In genomic region chr6:31665501-31666336, GRCh38 we compare ENCODE assay signal across 1 cellular context.
TF ChIP-seq lines count a peak whose summit lies in the region.

Gene CSNK2B, plus strand, starts transcription at chr6:31666080. Its CDS starts 752 bp downstream, at chr6:31666832.

TF ChIP-seq in GM12878, 131 proteins besides CTCF, POLR2A, EP300 and RAD21 (continued from another document and continues in another):
- TF ChIP-seq, protein P1, sequence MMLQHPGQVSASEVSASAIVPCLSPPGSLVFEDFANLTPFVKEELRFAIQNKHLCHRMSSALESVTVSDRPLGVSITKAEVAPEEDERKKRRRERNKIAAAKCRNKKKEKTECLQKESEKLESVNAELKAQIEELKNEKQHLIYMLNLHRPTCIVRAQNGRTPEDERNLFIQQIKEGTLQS (IDR thresholded peaks at IDR 0.05; ENCODE audit: borderline replicate concordance, extremely low read depth, low read depth, low read length) = peak; percentile 54; the same call in 1 of the 2 replicates
- TF ChIP-seq STAT3 (IDR thresholded peaks at IDR 0.05; ENCODE audit: low read depth, low read length) = no peak
- TF ChIP-seq ASH2L (IDR thresholded peaks at IDR 0.05; ENCODE audit: borderline replicate concordance, low read depth) = no peak
- TF ChIP-seq, protein P2, sequence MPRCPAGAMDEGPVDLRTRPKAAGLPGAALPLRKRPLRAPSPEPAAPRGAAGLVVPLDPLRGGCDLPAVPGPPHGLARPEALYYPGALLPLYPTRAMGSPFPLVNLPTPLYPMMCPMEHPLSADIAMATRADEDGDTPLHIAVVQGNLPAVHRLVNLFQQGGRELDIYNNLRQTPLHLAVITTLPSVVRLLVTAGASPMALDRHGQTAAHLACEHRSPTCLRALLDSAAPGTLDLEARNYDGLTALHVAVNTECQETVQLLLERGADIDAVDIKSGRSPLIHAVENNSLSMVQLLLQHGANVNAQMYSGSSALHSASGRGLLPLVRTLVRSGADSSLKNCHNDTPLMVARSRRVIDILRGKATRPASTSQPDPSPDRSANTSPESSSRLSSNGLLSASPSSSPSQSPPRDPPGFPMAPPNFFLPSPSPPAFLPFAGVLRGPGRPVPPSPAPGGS (IDR thresholded peaks at IDR 0.05; ENCODE audit: borderline replicate concordance, insufficient read depth, low read depth, low read length, poor library complexity, severe bottlenecking) = no peak
- peak; percentile 91 for TF ChIP-seq GABPA (IDR thresholded peaks at IDR 0.05; ENCODE audit: low read depth)
- TF ChIP-seq, protein P3, sequence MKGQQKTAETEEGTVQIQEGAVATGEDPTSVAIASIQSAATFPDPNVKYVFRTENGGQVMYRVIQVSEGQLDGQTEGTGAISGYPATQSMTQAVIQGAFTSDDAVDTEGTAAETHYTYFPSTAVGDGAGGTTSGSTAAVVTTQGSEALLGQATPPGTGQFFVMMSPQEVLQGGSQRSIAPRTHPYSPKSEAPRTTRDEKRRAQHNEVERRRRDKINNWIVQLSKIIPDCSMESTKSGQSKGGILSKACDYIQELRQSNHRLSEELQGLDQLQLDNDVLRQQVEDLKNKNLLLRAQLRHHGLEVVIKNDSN (IDR thresholded peaks at IDR 0.05; ENCODE audit: borderline replicate concordance, extremely low read length, insufficient read depth, low read depth, low read length) = peak; percentile 38
- no peak for TF ChIP-seq PAX5 (IDR thresholded peaks at IDR 0.05; ENCODE audit: borderline replicate concordance, low read depth, low read length)
- TF ChIP-seq NFYA (IDR thresholded peaks at IDR 0.05; ENCODE audit: borderline replicate concordance, low read depth, low read length) = no peak
- TF ChIP-seq EED (IDR thresholded peaks at IDR 0.05; ENCODE audit: low read depth) = no peak
- TF ChIP-seq BRCA1 (IDR thresholded peaks at IDR 0.05; ENCODE audit: low read depth, low read length) = no peak
- TF ChIP-seq ZSCAN29 (IDR thresholded peaks at IDR 0.05) = 0 out of 2 replicates have a peak, but pooled peaks have one; percentile 8
- TF ChIP-seq ZNF274 (IDR thresholded peaks at IDR 0.05; ENCODE audit: insufficient read depth, insufficient read length) = no peak
- peak; percentile 14; the same call in 1 of the 2 replicates for TF ChIP-seq MAX (IDR thresholded peaks at IDR 0.05; ENCODE audit: low read depth, low read length)
- no peak; the same call in 1 of the 2 replicates for TF ChIP-seq HDGF (IDR thresholded peaks at IDR 0.05)
- TF ChIP-seq CBX3 (IDR thresholded peaks at IDR 0.05; ENCODE audit: borderline replicate concordance, low read depth) = no peak
- TF ChIP-seq IKZF1 (conservative IDR thresholded peaks at IDR 0.05) = peak; percentile 97
- TF ChIP-seq TCF12 (IDR thresholded peaks at IDR 0.05; ENCODE audit: low read depth, low read length) = peak; percentile 19; the same call in 1 of the 2 replicates
- no peak for TF ChIP-seq BCL11A (IDR thresholded peaks at IDR 0.05; ENCODE audit: low read depth, low read length)
- TF ChIP-seq EGR1 (IDR thresholded peaks at IDR 0.05; ENCODE audit: borderline replicate concordance in 1 of 2, low read depth in 2 of 2, low read length in 2 of 2) = peak in 1 of 2 experiments; percentile 75; a peak in 1 of 3 replicates
- TF ChIP-seq ZNF622 (IDR thresholded peaks at IDR 0.05) = no peak
- TF ChIP-seq PBX3 (IDR thresholded peaks at IDR 0.05; ENCODE audit: insufficient replicate concordance, low read depth, low read length) = no peak
- TF ChIP-seq RCOR1 (conservative IDR thresholded peaks at IDR 0.05; ENCODE audit: low read depth, low read length) = no peak
- no peak for TF ChIP-seq NFIC (IDR thresholded peaks at IDR 0.05; ENCODE audit: low read depth, low read length)
- peak; percentile 19 for TF ChIP-seq KLF5 (IDR thresholded peaks at IDR 0.05; ENCODE audit: partially characterized antibody)
- peak; percentile 66 for TF ChIP-seq RUNX3 (IDR thresholded peaks at IDR 0.05; ENCODE audit: low read length)
- peak; percentile 93 for TF ChIP-seq POLR2AphosphoS5 (IDR thresholded peaks at IDR 0.05; ENCODE audit: low read length)
- TF ChIP-seq, protein P4, sequence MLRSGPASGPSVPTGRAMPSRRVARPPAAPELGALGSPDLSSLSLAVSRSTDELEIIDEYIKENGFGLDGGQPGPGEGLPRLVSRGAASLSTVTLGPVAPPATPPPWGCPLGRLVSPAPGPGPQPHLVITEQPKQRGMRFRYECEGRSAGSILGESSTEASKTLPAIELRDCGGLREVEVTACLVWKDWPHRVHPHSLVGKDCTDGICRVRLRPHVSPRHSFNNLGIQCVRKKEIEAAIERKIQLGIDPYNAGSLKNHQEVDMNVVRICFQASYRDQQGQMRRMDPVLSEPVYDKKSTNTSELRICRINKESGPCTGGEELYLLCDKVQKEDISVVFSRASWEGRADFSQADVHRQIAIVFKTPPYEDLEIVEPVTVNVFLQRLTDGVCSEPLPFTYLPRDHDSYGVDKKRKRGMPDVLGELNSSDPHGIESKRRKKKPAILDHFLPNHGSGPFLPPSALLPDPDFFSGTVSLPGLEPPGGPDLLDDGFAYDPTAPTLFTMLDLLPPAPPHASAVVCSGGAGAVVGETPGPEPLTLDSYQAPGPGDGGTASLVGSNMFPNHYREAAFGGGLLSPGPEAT (IDR thresholded peaks at IDR 0.05; ENCODE audit: low read depth) = peak; percentile 32; the same call in 1 of the 2 replicates
- no peak for TF ChIP-seq SUPT20H (IDR thresholded peaks at IDR 0.05; ENCODE audit: borderline replicate concordance, control insufficient read depth, low read depth, low read length)
- no peak; the same call in 1 of the 2 replicates for TF ChIP-seq TBL1XR1 (IDR thresholded peaks at IDR 0.05; ENCODE audit: low read depth, low read length)
- no peak for TF ChIP-seq HDAC2 (IDR thresholded peaks at IDR 0.05)
- TF ChIP-seq RFX5 (IDR thresholded peaks at IDR 0.05; ENCODE audit: low read depth, low read length) = no peak
- peak; percentile 40 for TF ChIP-seq MEF2B (IDR thresholded peaks at IDR 0.05; ENCODE audit: partially characterized antibody, poor library complexity, severe bottlenecking)
- no peak for TF ChIP-seq ESRRA (IDR thresholded peaks at IDR 0.05; ENCODE audit: low read length)
- TF ChIP-seq NRF1 (conservative IDR thresholded peaks at IDR 0.05; ENCODE audit: low read depth, low read length) = peak; percentile 40
- no peak for TF ChIP-seq EZH2 (IDR thresholded peaks at IDR 0.05; ENCODE audit: borderline replicate concordance, control insufficient read depth, low read depth, low read length)
- TF ChIP-seq CHD2 (IDR thresholded peaks at IDR 0.05; ENCODE audit: borderline replicate concordance, low read depth, low read length) = 0 out of 2 replicates have a peak, but pooled peaks have one; percentile 16
- no peak for TF ChIP-seq RB1 (IDR thresholded peaks at IDR 0.05; ENCODE audit: borderline replicate concordance)
- no peak for TF ChIP-seq CHD4 (IDR thresholded peaks at IDR 0.05)
- TF ChIP-seq, protein P5, sequence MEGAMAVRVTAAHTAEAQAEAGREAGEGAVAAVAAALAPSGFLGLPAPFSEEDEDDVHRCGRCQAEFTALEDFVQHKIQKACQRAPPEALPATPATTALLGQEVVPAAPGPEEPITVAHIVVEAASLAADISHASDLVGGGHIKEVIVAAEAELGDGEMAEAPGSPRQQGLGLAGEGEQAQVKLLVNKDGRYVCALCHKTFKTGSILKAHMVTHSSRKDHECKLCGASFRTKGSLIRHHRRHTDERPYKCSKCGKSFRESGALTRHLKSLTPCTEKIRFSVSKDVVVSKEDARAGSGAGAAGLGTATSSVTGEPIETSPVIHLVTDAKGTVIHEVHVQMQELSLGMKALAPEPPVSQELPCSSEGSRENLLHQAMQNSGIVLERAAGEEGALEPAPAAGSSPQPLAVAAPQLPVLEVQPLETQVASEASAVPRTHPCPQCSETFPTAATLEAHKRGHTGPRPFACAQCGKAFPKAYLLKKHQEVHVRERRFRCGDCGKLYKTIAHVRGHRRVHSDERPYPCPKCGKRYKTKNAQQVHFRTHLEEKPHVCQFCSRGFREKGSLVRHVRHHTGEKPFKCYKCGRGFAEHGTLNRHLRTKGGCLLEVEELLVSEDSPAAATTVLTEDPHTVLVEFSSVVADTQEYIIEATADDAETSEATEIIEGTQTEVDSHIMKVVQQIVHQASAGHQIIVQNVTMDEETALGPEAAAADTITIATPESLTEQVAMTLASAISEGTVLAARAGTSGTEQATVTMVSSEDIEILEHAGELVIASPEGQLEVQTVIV (IDR thresholded peaks at IDR 0.05; ENCODE audit: borderline replicate concordance, partially characterized antibody) = peak; percentile 38
- peak; percentile 60; the same call in 2 of the 3 replicates for TF ChIP-seq POU2F2 (IDR thresholded peaks at IDR 0.05; ENCODE audit: borderline replicate concordance, low read depth, low read length)
- no peak for TF ChIP-seq NR2C2 (IDR thresholded peaks at IDR 0.05; ENCODE audit: borderline replicate concordance, control insufficient read depth, insufficient read length, low read depth)
- TF ChIP-seq DPF2 (IDR thresholded peaks at IDR 0.05) = no peak
- TF ChIP-seq, protein P6, sequence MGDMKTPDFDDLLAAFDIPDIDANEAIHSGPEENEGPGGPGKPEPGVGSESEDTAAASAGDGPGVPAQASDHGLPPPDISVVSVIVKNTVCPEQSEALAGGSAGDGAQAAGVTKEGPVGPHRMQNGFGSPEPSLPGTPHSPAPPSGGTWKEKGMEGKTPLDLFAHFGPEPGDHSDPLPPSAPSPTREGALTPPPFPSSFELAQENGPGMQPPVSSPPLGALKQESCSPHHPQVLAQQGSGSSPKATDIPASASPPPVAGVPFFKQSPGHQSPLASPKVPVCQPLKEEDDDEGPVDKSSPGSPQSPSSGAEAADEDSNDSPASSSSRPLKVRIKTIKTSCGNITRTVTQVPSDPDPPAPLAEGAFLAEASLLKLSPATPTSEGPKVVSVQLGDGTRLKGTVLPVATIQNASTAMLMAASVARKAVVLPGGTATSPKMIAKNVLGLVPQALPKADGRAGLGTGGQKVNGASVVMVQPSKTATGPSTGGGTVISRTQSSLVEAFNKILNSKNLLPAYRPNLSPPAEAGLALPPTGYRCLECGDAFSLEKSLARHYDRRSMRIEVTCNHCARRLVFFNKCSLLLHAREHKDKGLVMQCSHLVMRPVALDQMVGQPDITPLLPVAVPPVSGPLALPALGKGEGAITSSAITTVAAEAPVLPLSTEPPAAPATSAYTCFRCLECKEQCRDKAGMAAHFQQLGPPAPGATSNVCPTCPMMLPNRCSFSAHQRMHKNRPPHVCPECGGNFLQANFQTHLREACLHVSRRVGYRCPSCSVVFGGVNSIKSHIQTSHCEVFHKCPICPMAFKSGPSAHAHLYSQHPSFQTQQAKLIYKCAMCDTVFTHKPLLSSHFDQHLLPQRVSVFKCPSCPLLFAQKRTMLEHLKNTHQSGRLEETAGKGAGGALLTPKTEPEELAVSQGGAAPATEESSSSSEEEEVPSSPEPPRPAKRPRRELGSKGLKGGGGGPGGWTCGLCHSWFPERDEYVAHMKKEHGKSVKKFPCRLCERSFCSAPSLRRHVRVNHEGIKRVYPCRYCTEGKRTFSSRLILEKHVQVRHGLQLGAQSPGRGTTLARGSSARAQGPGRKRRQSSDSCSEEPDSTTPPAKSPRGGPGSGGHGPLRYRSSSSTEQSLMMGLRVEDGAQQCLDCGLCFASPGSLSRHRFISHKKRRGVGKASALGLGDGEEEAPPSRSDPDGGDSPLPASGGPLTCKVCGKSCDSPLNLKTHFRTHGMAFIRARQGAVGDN (IDR thresholded peaks at IDR 0.05) = no peak; the same call in 1 of the 2 replicates
- no peak for TF ChIP-seq NFXL1 (IDR thresholded peaks at IDR 0.05; ENCODE audit: borderline replicate concordance)
- TF ChIP-seq STAT1 (conservative IDR thresholded peaks at IDR 0.05) = no peak
- TF ChIP-seq BHLHE40 (IDR thresholded peaks at IDR 0.05; ENCODE audit: borderline replicate concordance in 1 of 2, low read depth in 2 of 2, low read length in 1 of 2) = peak; percentile 59 to 67
- TF ChIP-seq SMAD5 (IDR thresholded peaks at IDR 0.05; ENCODE audit: low read depth) = 0 out of 2 replicates have a peak, but pooled peaks have one; percentile 61
- TF ChIP-seq TCF7 (IDR thresholded peaks at IDR 0.05; ENCODE audit: borderline replicate concordance) = 0 out of 2 replicates have a peak, but pooled peaks have one; percentile 23
- TF ChIP-seq JUNB (IDR thresholded peaks at IDR 0.05) = no peak
- peak; percentile 37 for TF ChIP-seq MXI1 (IDR thresholded peaks at IDR 0.05; ENCODE audit: low read depth, low read length)
- no peak; the same call in 1 of the 2 replicates for TF ChIP-seq SREBF2 (IDR thresholded peaks at IDR 0.05; ENCODE audit: low read length)
- no peak for TF ChIP-seq ZNF384 (IDR thresholded peaks at IDR 0.05; ENCODE audit: borderline replicate concordance, low read depth, low read length)
- peak; percentile 90 to 94 for TF ChIP-seq SRF (IDR thresholded peaks at IDR 0.05; ENCODE audit: low read depth in 2 of 2, low read length in 2 of 2)
- TF ChIP-seq SIX5 (IDR thresholded peaks at IDR 0.05; ENCODE audit: low read depth, low read length, severe bottlenecking) = peak; percentile 93
- peak; percentile 73 for TF ChIP-seq TAF1 (IDR thresholded peaks at IDR 0.05; ENCODE audit: borderline replicate concordance, low read depth, low read length)
- no peak; the same call in 1 of the 2 replicates for TF ChIP-seq ZNF207 (IDR thresholded peaks at IDR 0.05; ENCODE audit: borderline replicate concordance)
- TF ChIP-seq BMI1 (IDR thresholded peaks at IDR 0.05; ENCODE audit: borderline replicate concordance) = no peak
- TF ChIP-seq ZBTB33 (IDR thresholded peaks at IDR 0.05) = no peak
